In genomic region chr9:34652608-34653007, GRCh38 we compare ENCODE assay signal across 8 cellular contexts. TPM values are rescaled to one million over a fixed set of nuclear protein-coding genes. Genes with fewer than 3 reads are reported as not detected.
A peak's percentile ranks its signal among the peaks of the same experiment; 100 is the strongest.
DNase-seq lines count a peak whose midpoint lies in the region; ATAC-seq and TF ChIP-seq lines count a peak whose summit lies in the region.

No MANE protein-coding gene starts in this region.

- peaks cover 41% of the 10 kb centered on the region for H3K4me1 ChIP-seq in cardiac muscle cell (ENCODE audit: low read depth)
- peaks cover 28 to 39% of the 10 kb centered on the region in 2 donors for H3K4me1 ChIP-seq in mucosa of rectum (ENCODE audit: control insufficient read depth in 2 of 2, insufficient read depth in 2 of 2, low read length in 2 of 2)
- H3K4me1 ChIP-seq in urinary bladder (ENCODE audit: insufficient read depth) = no peaks in the 10 kb centered on the region

- H3K36me3 ChIP-seq in cardiac muscle cell (peaks cover 18% of the 10 kb centered on the region), mucosa of rectum (ENCODE audit: control insufficient read depth in 2 of 2, insufficient read depth in 2 of 2, low read length in 2 of 2) (peaks cover 15 to 19% of the 10 kb centered on the region in 2 donors), urinary bladder (ENCODE audit: insufficient read depth) (no peaks in the 10 kb centered on the region)

- no peaks in the 10 kb centered on the region for H3K27me3 ChIP-seq in cardiac muscle cell
- no peaks in the 10 kb centered on the region for H3K27me3 ChIP-seq in mucosa of rectum (ENCODE audit: control insufficient read depth in 2 of 2, insufficient read depth in 2 of 2, low read length in 2 of 2)

- DNase-seq in cardiac muscle cell (ENCODE audit: low read depth in 1 of 2, low spot score in 1 of 2) = peak in 1 of 2 donors; percentile 20
- no peak for DNase-seq in Right ventricle myocardium inferior (ENCODE audit: missing footprints)
- DNase-seq in cardiac fibroblast (ENCODE audit: low read depth in 2 of 2) = peak in 1 of 2 donors; percentile 31
- DNase-seq in iPS-NIHi11 (ENCODE audit: low spot score) = no peak
- DNase-seq in activated CD4-positive, alpha-beta T cell treated with anti-CD3 and anti-CD28 coated beads for 4 hours = no peak
- DNase-seq in activated CD4-positive, CD25-positive, alpha-beta regulatory T cell treated with anti-CD3 and anti-CD28 coated beads, Interleukin-2, amount 50 U/mL, for 72 hours = no peak

- H3K27ac ChIP-seq in cardiac muscle cell (peak overlapping the region; percentile 81), mucosa of rectum (ENCODE audit: low read depth in 2 of 2, low read length in 2 of 2) (peak overlapping the region; percentile 86 to 89), urinary bladder (ENCODE audit: low read depth) (no peak overlapping the region)

- no peak for ATAC-seq in Right ventricle myocardium inferior

- H3K9me3 ChIP-seq in cardiac muscle cell (ENCODE audit: low read depth) (no peaks in the 10 kb centered on the region), mucosa of rectum (ENCODE audit: control insufficient read depth in 2 of 2, low read length in 2 of 2) (no peaks in the 10 kb centered on the region)

- H3K4me3 ChIP-seq in cardiac muscle cell (peak overlapping the region; percentile 21), cardiac fibroblast (replicated peaks in 1 of 2; ENCODE audit: low read depth in 2 of 2, low read length in 2 of 2) (peak overlapping the region; percentile 25 to 42), mucosa of rectum (ENCODE audit: low read length in 2 of 2) (peak overlapping the region; percentile 47 to 75), urinary bladder (ENCODE audit: low read depth, low read length) (peak overlapping the region; percentile 9)

- WGBS in urinary bladder = 14% methylated on average over 4 of the region's 4 CpGs

- intact Hi-C loops in Right ventricle myocardium inferior (cut with DNase I) = no loop called here

- peak overlapping the region; percentile 10 to 48 for H3K9ac ChIP-seq in mucosa of rectum (ENCODE audit: low read depth in 1 of 2, low read length in 2 of 2)

- TF ChIP-seq CTCF in cardiac muscle cell (IDR thresholded peaks at IDR 0.05; ENCODE audit: low read depth, low read length) (no peak), cardiac fibroblast (IDR thresholded peaks at IDR 0.05; ENCODE audit: low read depth, low read length) (no peak)

RNA-seq across cellular contexts. Expression of gene IL11RA, which starts 0.6 kb away (rescaled TPM):
- total RNA-seq in cardiac muscle cell = 64.6 and 98.7 TPM in 2 replicates
- polyA plus RNA-seq in cardiac muscle cell = 88.2 and 120 TPM in 2 replicates
- total RNA-seq in Right ventricle myocardium inferior = 43.6 TPM
- total RNA-seq in urinary bladder = 43.9 TPM
- 39.5 TPM for polyA plus RNA-seq in urinary bladder

RNA-seq across cellular contexts. Expression of gene GALT, which starts 6.1 kb away (rescaled TPM):
- total RNA-seq in cardiac muscle cell (82.2 and 121 TPM in 2 replicates), Right ventricle myocardium inferior (54.1 TPM), urinary bladder (25.4 TPM)
- polyA plus RNA-seq in cardiac muscle cell (148 and 174 TPM in 2 replicates), urinary bladder (31.8 TPM)

RNA-seq across cellular contexts. Expression of gene CCL27, which starts 9.8 kb away (rescaled TPM):
- total RNA-seq in cardiac muscle cell = 0.77 and 2.0 TPM in 2 replicates
- polyA plus RNA-seq in cardiac muscle cell = 1.1 and 1.3 TPM in 2 replicates
- not detected for total RNA-seq in Right ventricle myocardium inferior
- not detected for total RNA-seq in urinary bladder
- polyA plus RNA-seq in urinary bladder = 0.32 TPM

RNA-seq across cellular contexts. Expression of gene SIGMAR1, which starts 15.0 kb away (rescaled TPM):
- total RNA-seq in cardiac muscle cell = 106 and 125 TPM in 2 replicates
- 137 and 144 TPM in 2 replicates for polyA plus RNA-seq in cardiac muscle cell
- 25.6 TPM for total RNA-seq in Right ventricle myocardium inferior
- total RNA-seq in urinary bladder = 18.2 TPM
- 103 TPM for polyA plus RNA-seq in urinary bladder

RNA-seq across cellular contexts. Expression of gene ARID3C, which starts 23.7 kb away (rescaled TPM):
- total RNA-seq in cardiac muscle cell (0.27 and 1.7 TPM in 2 replicates), Right ventricle myocardium inferior (not detected), urinary bladder (not detected)
- polyA plus RNA-seq in cardiac muscle cell (1.4 TPM in 1 of 2 replicates, not detected in the other), urinary bladder (not detected)

Comparison
In these comparisons a context has a peak if more than half of its experiments do, and no peak if none do; other contexts are left out.
1. H3K4me3 ChIP-seq: peak in every context shown above with its lines; median percentile 61 in mucosa of rectum; 34 in cardiac fibroblast; 21 in cardiac muscle cell; 9 in urinary bladder.